ENCODE assay signal across 24 cellular contexts in the genomic region with DNA sequence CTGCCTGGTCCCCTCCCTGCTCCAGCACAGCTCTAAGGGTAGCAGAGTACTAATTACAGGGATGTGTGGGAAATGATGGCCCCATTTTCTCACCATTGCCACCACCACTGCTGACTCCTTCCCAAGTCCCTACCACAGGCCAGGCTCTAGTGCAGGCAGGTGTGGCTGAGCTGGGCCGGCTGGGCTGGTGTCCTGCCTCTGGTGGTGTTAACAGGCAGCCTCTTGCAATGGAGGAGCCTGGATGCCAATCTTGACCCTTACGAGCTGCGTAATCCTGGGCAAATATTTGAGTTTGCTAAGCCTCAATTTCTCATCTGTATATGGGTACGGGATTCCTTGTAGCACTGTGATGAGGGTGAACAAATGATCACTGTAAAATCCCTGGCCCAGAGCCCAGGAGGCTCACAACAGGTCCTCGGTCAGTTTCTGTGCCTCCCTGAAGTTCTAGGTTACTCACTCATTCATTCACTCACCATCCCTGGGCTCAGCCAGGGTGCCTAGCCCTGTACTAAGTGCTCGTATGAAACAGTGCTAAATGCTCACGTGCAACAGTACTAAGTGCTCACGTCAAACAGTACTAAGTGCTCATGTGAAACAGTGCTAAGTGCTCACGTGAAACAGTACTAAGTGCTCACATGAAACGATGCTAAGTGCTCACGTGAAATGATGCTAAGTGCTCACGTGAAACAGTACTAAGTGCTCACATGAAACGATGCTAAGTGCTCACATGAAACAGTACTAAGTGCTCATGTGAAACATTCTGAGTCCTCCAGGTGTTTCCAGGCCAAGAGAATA. TPM values are rescaled to one million over a fixed set of nuclear protein-coding genes. Genes with fewer than 3 reads are reported as not detected.
DNase-seq lines count a peak whose midpoint lies in the region; ATAC-seq and TF ChIP-seq lines count a peak whose summit lies in the region.
"Had no signal": no experiment of that assay in that cellular context is flagged by ENCODE, and none has a peak within 500 bp of the region (broad histone marks: within the 10 kb centered on the region; RNA-seq: fewer than 3 reads in every experiment).

No MANE protein-coding gene starts in this region.

- H3K27me3 ChIP-seq in CD4-positive, alpha-beta T cell (ENCODE audit: control insufficient read depth, insufficient read depth, low read length): no peaks in the 10 kb centered on the region
- H3K27me3 ChIP-seq in tibial artery (peaks cover 0 to 70% of the 10 kb centered on the region in 2 donors), sigmoid colon (peaks cover 5 to 42% (median 25%) of the 10 kb centered on the region in 3 donors)

- H3K36me3 ChIP-seq in tibial artery (no peaks in the 10 kb centered on the region), sigmoid colon (no peaks in the 10 kb centered on the region)
- H3K36me3 ChIP-seq: cardiac muscle cell, SJCRH30, suprapubic skin had no signal

- no peak for TF ChIP-seq EP300 in sigmoid colon (IDR thresholded peaks at IDR 0.05)

- peaks cover 8% of the 10 kb centered on the region for H3K27me3 Mint-ChIP-seq in CD4-positive, alpha-beta T cell
- peaks cover 14% of the 10 kb centered on the region for H3K27me3 Mint-ChIP-seq in WTC11 (ENCODE audit: low read depth)
- H3K27me3 Mint-ChIP-seq in natural killer cell treated with Interleukin-12 subunit alpha and Interleukin-12 subunit beta and Interleukin-15 and Interleukin-18, amount 100 ng/mL, for 72 hours: peaks cover 0 to 2% of the 10 kb centered on the region in 2 donors
- H3K27me3 Mint-ChIP-seq in activated T-cell treated with anti-CD3 and anti-CD28 coated beads, Interleukin-2, amount 50 U/mL, for 24 hours: peaks cover 12% of the 10 kb centered on the region

- no peaks in the 10 kb centered on the region for H3K36me3 Mint-ChIP-seq in CD4-positive, alpha-beta T cell (ENCODE audit: low read depth)
- no peaks in the 10 kb centered on the region for H3K36me3 Mint-ChIP-seq in WTC11
- no peaks in the 10 kb centered on the region for H3K36me3 Mint-ChIP-seq in natural killer cell treated with Interleukin-12 subunit alpha and Interleukin-12 subunit beta and Interleukin-15 and Interleukin-18, amount 100 ng/mL, for 72 hours
- no peaks in the 10 kb centered on the region for H3K36me3 Mint-ChIP-seq in activated T-cell treated with anti-CD3 and anti-CD28 coated beads, Interleukin-2, amount 50 U/mL, for 24 hours (ENCODE audit: low read depth)
- H3K36me3 Mint-ChIP-seq: naive thymus-derived CD4-positive, alpha-beta T cell had no signal

- H3K4me3 ChIP-seq in tibial artery: no peak overlapping the region
- no peak overlapping the region for H3K4me3 ChIP-seq in sigmoid colon
- H3K4me3 ChIP-seq: cardiac muscle cell, SJCRH30, suprapubic skin had no signal

- CTCF ChIA-PET in CD4-positive, alpha-beta T cell (lab: Charles Lee): no interaction called here
- CTCF ChIA-PET in WTC11 (lab: Charles Lee): interaction anchor here (1.7 to 4.3 kb wide), 2 partner anchors 88 to 107 kb away, joined by 5 to 22 read pairs; no protein-coding TSS in a partner anchor

- 72 to 88% methylated on average over 13 of the region's 13 CpGs for WGBS in sigmoid colon, 2 donors

- intact Hi-C loops in CD4-positive, alpha-beta T cell (cut with DNase I, micrococcal nuclease): no loop called here
- intact Hi-C loops in tibial artery (cut with DNase I; ENCODE audit: low total_unique reads) (loop anchor here (10.0 kb wide), 1 partner anchor 86 kb away; no protein-coding TSS in a partner anchor), sigmoid colon (cut with DNase I) (no loop called here), left ventricle myocardium superior (cut with micrococcal nuclease) (no loop called here)

- TF ChIP-seq POLR2A in sigmoid colon (IDR thresholded peaks at IDR 0.05): no peak

- peak overlapping the region; percentile 54 for H3K4me3 Mint-ChIP-seq in CD4-positive, alpha-beta T cell
- no peak overlapping the region for H3K4me3 Mint-ChIP-seq in WTC11
- H3K4me3 Mint-ChIP-seq in natural killer cell treated with Interleukin-12 subunit alpha and Interleukin-12 subunit beta and Interleukin-15 and Interleukin-18, amount 100 ng/mL, for 72 hours: peak overlapping the region; percentile 18
- no peak overlapping the region for H3K4me3 Mint-ChIP-seq in activated T-cell treated with anti-CD3 and anti-CD28 coated beads, Interleukin-2, amount 50 U/mL, for 24 hours
- H3K4me3 Mint-ChIP-seq: activated B cell treated with CpG ODN at 0.5 μM for 24 hours; activated CD4-positive, alpha-beta memory T cell treated with anti-CD3 and anti-CD28 coated beads for 36 hours had no signal

- no peaks in the 10 kb centered on the region for H3K9me3 Mint-ChIP-seq in CD4-positive, alpha-beta T cell
- H3K9me3 Mint-ChIP-seq in WTC11: no peaks in the 10 kb centered on the region
- H3K9me3 Mint-ChIP-seq in natural killer cell treated with Interleukin-12 subunit alpha and Interleukin-12 subunit beta and Interleukin-15 and Interleukin-18, amount 100 ng/mL, for 72 hours: no peaks in the 10 kb centered on the region
- no peaks in the 10 kb centered on the region for H3K9me3 Mint-ChIP-seq in activated T-cell treated with anti-CD3 and anti-CD28 coated beads, Interleukin-2, amount 50 U/mL, for 24 hours

- no peak overlapping the region for H3K27ac Mint-ChIP-seq in CD4-positive, alpha-beta T cell
- no peak overlapping the region for H3K27ac Mint-ChIP-seq in WTC11
- H3K27ac Mint-ChIP-seq in natural killer cell treated with Interleukin-12 subunit alpha and Interleukin-12 subunit beta and Interleukin-15 and Interleukin-18, amount 100 ng/mL, for 72 hours: no peak overlapping the region
- H3K27ac Mint-ChIP-seq in activated T-cell treated with anti-CD3 and anti-CD28 coated beads, Interleukin-2, amount 50 U/mL, for 24 hours: no peak overlapping the region
- H3K27ac Mint-ChIP-seq: activated B cell treated with CpG ODN at 0.5 μM for 24 hours; activated CD4-positive, alpha-beta memory T cell treated with anti-CD3 and anti-CD28 coated beads for 36 hours; naive thymus-derived CD4-positive, alpha-beta T cell had no signal

- no peak for TF ChIP-seq CTCF in CD4-positive, alpha-beta T cell (IDR thresholded peaks at IDR 0.05)
- TF ChIP-seq CTCF in WTC11 (IDR thresholded peaks at IDR 0.05): no peak
- TF ChIP-seq CTCF in tibial artery (IDR thresholded peaks at IDR 0.05): no peak
- no peak for TF ChIP-seq CTCF in sigmoid colon (IDR thresholded peaks at IDR 0.05)

- peaks cover 0 to 11% (median 8%) of the 10 kb centered on the region in 4 donors for H3K4me1 ChIP-seq in tibial artery
- peaks cover 0 to 19% (median 12%) of the 10 kb centered on the region in 4 donors for H3K4me1 ChIP-seq in sigmoid colon

- no peak for DNase-seq in CD4-positive, alpha-beta T cell
- DNase-seq in DMS53 treated with DMSO at 0.1 percent for 48 hours (lab: John Stamatoyannopoulos, UW; ENCODE audit: unreplicated experiment) (peak; percentile 65), WTC11 (ENCODE audit: low spot score) (peak; percentile 16), tibial artery (no peak), sigmoid colon (no peak), left ventricle myocardium superior (no peak)
- no peak for DNase-seq in natural killer cell treated with Interleukin-12 subunit alpha and Interleukin-12 subunit beta and Interleukin-15 and Interleukin-18, amount 100 ng/mL, for 72 hours (ENCODE audit: low spot score)
- no peak for DNase-seq in activated T-cell treated with anti-CD3 and anti-CD28 coated beads, Interleukin-2, amount 50 U/mL, for 24 hours
- DNase-seq: activated B cell treated with CpG ODN at 0.5 μM for 24 hours; activated CD4-positive, alpha-beta memory T cell treated with anti-CD3 and anti-CD28 coated beads for 36 hours; dermis blood vessel endothelial cell; DND-41; head of caudate nucleus; left cardiac atrium; naive thymus-derived CD4-positive, alpha-beta T cell; NCI-H1105 treated with DMSO at 0.1 percent for 48 hours; NCI-H2081; NCI-H345; NCI-H82; OCI-M1; SJCRH30 had no signal

- no peaks in the 10 kb centered on the region for H3K4me1 Mint-ChIP-seq in CD4-positive, alpha-beta T cell (ENCODE audit: low read depth)
- peaks cover 4% of the 10 kb centered on the region; the same call in 1 of the 2 replicates for H3K4me1 Mint-ChIP-seq in WTC11
- peaks cover 0 to 3% of the 10 kb centered on the region in 2 donors for H3K4me1 Mint-ChIP-seq in natural killer cell treated with Interleukin-12 subunit alpha and Interleukin-12 subunit beta and Interleukin-15 and Interleukin-18, amount 100 ng/mL, for 72 hours (ENCODE audit: low read depth in 2 of 2)
- peaks cover 5% of the 10 kb centered on the region for H3K4me1 Mint-ChIP-seq in activated T-cell treated with anti-CD3 and anti-CD28 coated beads, Interleukin-2, amount 50 U/mL, for 24 hours (ENCODE audit: low read depth)

- no peaks in the 10 kb centered on the region for H3K9me3 ChIP-seq in CD4-positive, alpha-beta T cell (ENCODE audit: control insufficient read depth, low read length)
- H3K9me3 ChIP-seq in tibial artery (peaks cover 0 to 6% (median 0%) of the 10 kb centered on the region in 3 donors), sigmoid colon (no peaks in the 10 kb centered on the region)
- H3K9me3 ChIP-seq: SJCRH30, suprapubic skin had no signal

- POLR2A ChIA-PET in CD4-positive, alpha-beta T cell (lab: Charles Lee): no interaction called here
- POLR2A ChIA-PET in WTC11 (lab: Charles Lee): no interaction called here

- H3K27ac ChIP-seq in CD4-positive, alpha-beta T cell (ENCODE audit: low read depth, low read length): no peak overlapping the region
- H3K27ac ChIP-seq in tibial artery (no peak overlapping the region), sigmoid colon (no peak overlapping the region)
- H3K27ac ChIP-seq: cardiac muscle cell, SJCRH30, suprapubic skin had no signal

- no peak for ATAC-seq in CD4-positive, alpha-beta T cell (ENCODE audit: poor library complexity)
- no peak for ATAC-seq in WTC11
- ATAC-seq in natural killer cell treated with Interleukin-12 subunit alpha and Interleukin-12 subunit beta and Interleukin-15 and Interleukin-18, amount 100 ng/mL, for 72 hours: no peak
- ATAC-seq in left ventricle myocardium superior: no peak
- ATAC-seq: left cardiac atrium; naive thymus-derived CD4-positive, alpha-beta T cell had no signal

TF ChIP-seq in WTC11, 78 proteins besides CTCF, POLR2A, EP300 and RAD21 (continues in another document):
- TF ChIP-seq, protein P1, sequence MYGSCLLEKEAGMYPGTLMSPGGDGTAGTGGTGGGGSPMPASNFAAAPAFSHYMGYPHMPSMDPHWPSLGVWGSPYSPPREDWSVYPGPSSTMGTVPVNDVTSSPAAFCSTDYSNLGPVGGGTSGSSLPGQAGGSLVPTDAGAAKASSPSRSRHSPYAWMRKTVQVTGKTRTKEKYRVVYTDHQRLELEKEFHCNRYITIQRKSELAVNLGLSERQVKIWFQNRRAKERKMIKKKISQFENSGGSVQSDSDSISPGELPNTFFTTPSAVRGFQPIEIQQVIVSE (CRISPR knock-in tag; IDR thresholded peaks at IDR 0.05; ENCODE audit: borderline replicate concordance): no peak
- TF ChIP-seq SMAD3 (CRISPR knock-in tag; IDR thresholded peaks at IDR 0.05; ENCODE audit: borderline replicate concordance): no peak
- TF ChIP-seq HMGA2 (CRISPR knock-in tag; IDR thresholded peaks at IDR 0.05): no peak

RNA-seq across cellular contexts. Expression of a gene that starts 2.3 kb away (rescaled TPM):
- total RNA-seq in CD4-positive, alpha-beta T cell: not detected
- total RNA-seq in WTC11 (2021): 4.0 to 5.2 TPM (median 4.5 TPM) in 3 replicates
- under 1 TPM; 0.42 to 0.43 TPM for total RNA-seq in natural killer cell treated with Interleukin-12 subunit alpha and Interleukin-12 subunit beta and Interleukin-15 and Interleukin-18, amount 100 ng/mL, for 72 hours
- 1 to 10 TPM in 1 of 4 donors, under 1 TPM in 3; 0.28 to 2.1 (median 0.70) TPM for total RNA-seq in sigmoid colon
- under 1 TPM in 1 of 3 donors, not detected in 2; 0.20 TPM for polyA plus RNA-seq in sigmoid colon
- 0.25 TPM for total RNA-seq in left ventricle myocardium superior
- total RNA-seq: SJCRH30; T-helper 2 cell treated with Interferon-gamma antibody and Interleukin-4, amounts not matched to agents 100 ng/mL and 5 ng/mL, for 36 hours had no signal

Comparison
In these comparisons a context has a peak if more than half of its experiments do, and no peak if none do; other contexts are left out.
1. DNase-seq: peak in DMS53 treated with DMSO at 0.1 percent for 48 hours (single experiment) and WTC11 (single experiment); none in CD4-positive, alpha-beta T cell (0 of 10), natural killer cell treated with Interleukin-12 subunit alpha and Interleukin-12 subunit beta and Interleukin-15 and Interleukin-18, amount 100 ng/mL, for 72 hours (single experiment), tibial artery (0 of 2), sigmoid colon (single experiment), left ventricle myocardium superior (single experiment) and activated T-cell treated with anti-CD3 and anti-CD28 coated beads, Interleukin-2, amount 50 U/mL, for 24 hours (single experiment).
2. H3K4me3 Mint-ChIP-seq: peak in CD4-positive, alpha-beta T cell (single experiment) and natural killer cell treated with Interleukin-12 subunit alpha and Interleukin-12 subunit beta and Interleukin-15 and Interleukin-18, amount 100 ng/mL, for 72 hours (single experiment); none in WTC11 (single experiment) and activated T-cell treated with anti-CD3 and anti-CD28 coated beads, Interleukin-2, amount 50 U/mL, for 24 hours (single experiment).